In the genomic region with DNA sequence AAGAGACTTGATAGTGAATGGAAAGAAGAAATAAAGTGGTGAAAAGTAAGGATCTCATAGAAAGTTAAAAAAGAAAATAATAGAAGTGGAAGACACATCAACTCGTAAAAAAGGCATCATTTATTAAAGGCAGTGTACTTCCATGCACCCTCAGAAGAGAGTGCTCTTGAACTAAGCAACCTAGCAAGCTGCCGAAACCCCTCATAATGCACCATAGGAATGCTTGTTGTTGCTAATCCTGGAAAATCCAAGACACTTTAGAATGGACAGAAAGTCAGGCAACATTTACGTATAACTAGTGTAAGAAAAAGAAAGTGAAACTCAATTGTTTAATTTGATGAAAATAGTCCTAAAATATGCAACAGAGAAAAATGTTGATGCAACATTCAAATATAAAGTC, we compare ENCODE assay signal across 22 cellular contexts. TPM values are rescaled to one million over a fixed set of nuclear protein-coding genes. Genes with fewer than 3 reads are reported as not detected.
DNase-seq lines count a peak whose midpoint lies in the region; ATAC-seq and TF ChIP-seq lines count a peak whose summit lies in the region.
"Had no signal": no experiment of that assay in that cellular context is flagged by ENCODE, and none has a peak within 500 bp of the region (broad histone marks: within the 10 kb centered on the region; RNA-seq: fewer than 3 reads in every experiment).

No MANE protein-coding gene starts in this region.

- H3K79me1 ChIP-seq in mesenchymal stem cell (replicated peaks; ENCODE audit: low read length, poor library complexity, severe bottlenecking), result no peaks in the 10 kb centered on the region

- H2BK120ac ChIP-seq in mesenchymal stem cell (ENCODE audit: low read depth, low read length), result no peak overlapping the region

- peak; percentile 48 for DNase-seq in HT1080 (ENCODE audit: low read depth)
- no peak for DNase-seq in OCI-LY7 (ENCODE audit: low spot score)
- DNase-seq in choroid plexus epithelial cell (ENCODE audit: low read depth), result peak; percentile 44
- DNase-seq in mesenchymal stem cell, result peak; percentile 53
- no peak for DNase-seq in cerebellar cortex (ENCODE audit: low spot score)
- no peak for DNase-seq in T-helper 17 cell
- DNase-seq in kidney tubule cell (ENCODE audit: low spot score), result no peak
- DNase-seq: AML-193, H7, Karpas-422, NCI-H1092 treated with DMSO at 0.1 percent for 48 hours, NCI-H146, NCI-H2081 treated with DMSO at 0.1 percent for 48 hours, NCI-H2227 treated with DMSO at 0.1 percent for 48 hours, NCI-H510A treated with DMSO at 0.1 percent for 48 hours, NCI-H774, SHP77, SK-N-SH had no signal

- H3K9me3 ChIP-seq in OCI-LY7 (ENCODE audit: low read length) (0 out of 2 replicates have a peak, but pooled peaks cover 5% of the 10 kb centered on the region), mesenchymal stem cell (ENCODE audit: control insufficient read depth, low read length) (peaks cover 19% of the 10 kb centered on the region), T-helper 17 cell (ENCODE audit: control insufficient read depth, low read length, poor library complexity, severe bottlenecking) (no peaks in the 10 kb centered on the region)
- H3K9me3 ChIP-seq: SK-N-SH had no signal

- H3K27me3 ChIP-seq in mesenchymal stem cell (ENCODE audit: control insufficient read depth in 1 of 2, insufficient read depth in 1 of 2, low read length in 2 of 2), result no peaks in the 10 kb centered on the region

- H3K14ac ChIP-seq in mesenchymal stem cell (ENCODE audit: low read length in 2 of 2), result no peak overlapping the region

- no peak overlapping the region for H3K4me2 ChIP-seq in OCI-LY7 (ENCODE audit: low read length)
- H3K4me2 ChIP-seq in mesenchymal stem cell (ENCODE audit: low read length, poor library complexity, severe bottlenecking), result no peak overlapping the region
- H3K4me2 ChIP-seq: SK-N-SH had no signal

- no peak overlapping the region for H3K18ac ChIP-seq in mesenchymal stem cell (ENCODE audit: low read depth in 1 of 2, low read length in 2 of 2)

- CTCF ChIA-PET in OCI-LY7 (lab: Charles Lee; ENCODE audit: unreplicated experiment), result no interaction called here

- no peak overlapping the region for H2AK5ac ChIP-seq in mesenchymal stem cell (ENCODE audit: low read length, severe bottlenecking)

- H4K20me1 ChIP-seq in OCI-LY7 (ENCODE audit: insufficient read depth, low read length), result no peaks in the 10 kb centered on the region

- H2BK15ac ChIP-seq in mesenchymal stem cell (ENCODE audit: low read depth, poor library complexity, severe bottlenecking), result no peak overlapping the region

- no peaks in the 10 kb centered on the region for H3K4me1 ChIP-seq in OCI-LY7 (ENCODE audit: insufficient read depth, low read length, poor library complexity, severe bottlenecking)
- no peaks in the 10 kb centered on the region for H3K4me1 ChIP-seq in mesenchymal stem cell (ENCODE audit: control insufficient read depth, insufficient read depth, low read depth, low read length)

- H3K4ac ChIP-seq in mesenchymal stem cell (ENCODE audit: low read depth in 1 of 2, low read length in 2 of 2), result no peak overlapping the region

- no TSS peak for BruUV-seq in OCI-LY7 (replicated peaks; lab: Mats Ljungman, UMichigan)

- no peak overlapping the region for H2AFZ ChIP-seq in OCI-LY7 (ENCODE audit: low read length)
- H2AFZ ChIP-seq in mesenchymal stem cell (ENCODE audit: low read depth, low read length), result no peak overlapping the region

- H3K23ac ChIP-seq in mesenchymal stem cell (ENCODE audit: low read length in 2 of 2), result no peak overlapping the region

- H4K8ac ChIP-seq in mesenchymal stem cell (ENCODE audit: low read length), result no peak overlapping the region

- no peak overlapping the region for H3K27ac ChIP-seq in OCI-LY7 (ENCODE audit: low read depth, low read length, poor library complexity, severe bottlenecking)
- no peak overlapping the region for H3K27ac ChIP-seq in mesenchymal stem cell (ENCODE audit: low read length, poor library complexity, severe bottlenecking)
- H3K27ac ChIP-seq: C4-2B, HL-60 had no signal

- no peaks in the 10 kb centered on the region for H3K9me2 ChIP-seq in OCI-LY7 (ENCODE audit: insufficient read depth, low read length)
- H3K9me2 ChIP-seq: SK-N-SH had no signal

- no peaks in the 10 kb centered on the region for H3K4me1 Mint-ChIP-seq in T-helper 17 cell

- H3K4me3 Mint-ChIP-seq in T-helper 17 cell, result no peak overlapping the region
- H3K4me3 Mint-ChIP-seq: IgD-negative memory B cell had no signal

- 100% methylated on average over 3 of the region's 3 CpGs for WGBS in mesenchymal stem cell

- intact Hi-C loops in OCI-LY7 (cut with micrococcal nuclease; ENCODE audit: unreplicated experiment), result no loop called here

- peak; percentile 28; the same call in 1 of the 2 replicates for TF ChIP-seq CTCF in OCI-LY7 (conservative IDR thresholded peaks at IDR 0.05; ENCODE audit: low read length)
- peak; percentile 21 for TF ChIP-seq CTCF in choroid plexus epithelial cell (conservative IDR thresholded peaks at IDR 0.05; ENCODE audit: low read depth, low read length)

- POLR2A ChIA-PET in OCI-LY7 (lab: Charles Lee), result no interaction called here

- no peaks in the 10 kb centered on the region for H3K79me2 ChIP-seq in OCI-LY7 (ENCODE audit: insufficient read depth, low read depth, low read length)

- H4K91ac ChIP-seq in mesenchymal stem cell (ENCODE audit: low read length), result no peak overlapping the region

- H2BK12ac ChIP-seq in mesenchymal stem cell (ENCODE audit: low read length in 2 of 2), result no peak overlapping the region

- H3K36me3 ChIP-seq in OCI-LY7 (ENCODE audit: insufficient read depth, low read length) (no peaks in the 10 kb centered on the region), mesenchymal stem cell (ENCODE audit: control insufficient read depth in 1 of 2, insufficient read depth in 2 of 2, low read depth in 1 of 2, low read length in 2 of 2) (no peaks in the 10 kb centered on the region)

- no peak overlapping the region for H3K4me3 ChIP-seq in OCI-LY7 (ENCODE audit: low read depth, low read length, poor library complexity, severe bottlenecking)
- no peak overlapping the region for H3K4me3 ChIP-seq in choroid plexus epithelial cell (ENCODE audit: low read depth, low read length)
- H3K4me3 ChIP-seq in mesenchymal stem cell (ENCODE audit: insufficient read depth in 1 of 2, low read depth in 1 of 2, low read length in 2 of 2), result peak overlapping the region in 1 of 2 experiments; percentile 51

- H3K36me3 Mint-ChIP-seq in T-helper 17 cell (ENCODE audit: low read depth), result no peaks in the 10 kb centered on the region

- H3K27me3 Mint-ChIP-seq in T-helper 17 cell, result no peaks in the 10 kb centered on the region
- H3K27me3 Mint-ChIP-seq: IgD-negative memory B cell had no signal

- ATAC-seq in T-helper 17 cell, result no peak

- no peak overlapping the region for H2BK5ac ChIP-seq in mesenchymal stem cell (ENCODE audit: low read depth, low read length, poor library complexity, severe bottlenecking)

- peak overlapping the region; percentile 65 for H3K9ac ChIP-seq in mesenchymal stem cell (ENCODE audit: low read length)
- H3K9ac ChIP-seq: SK-N-SH had no signal

- no peak overlapping the region for H3K27ac Mint-ChIP-seq in T-helper 17 cell
- H3K27ac Mint-ChIP-seq: IgD-negative memory B cell had no signal

RNA-seq across cellular contexts. Expression of gene TFPI2, which starts 12.8 kb away (rescaled TPM):
- total RNA-seq in HT1080 (2014; rRNA removed; shearing (Covaris generic)), result not detected in 2 replicates
- polyA plus RNA-seq in HT1080 (2015; cell fraction: cytosol; rRNA removed), result 0.57 and 0.81 TPM in 2 replicates
- 0.78 and 1.8 TPM in 2 replicates for polyA plus RNA-seq in HT1080 (2015; cell fraction: nucleus; rRNA removed)
- total RNA-seq in OCI-LY7 (2014; rRNA removed; shearing (Covaris generic)), result not detected in 2 replicates
- total RNA-seq in OCI-LY7 (2022) (not detected in 2 replicates), T-helper 17 cell (1 to 10 TPM; 1.4 to 1.5 TPM)
- polyA plus RNA-seq in mesenchymal stem cell (2013, experiment 1 of 2), result 405 TPM
- 418 TPM for polyA plus RNA-seq in mesenchymal stem cell (2013, experiment 2 of 2)
- polyA plus RNA-seq: IgD-negative memory B cell had no signal

RNA-seq across cellular contexts. Expression of gene GNGT1, which starts 28.6 kb away (rescaled TPM):
- not detected in 2 replicates for total RNA-seq in HT1080 (2014; rRNA removed; shearing (Covaris generic))
- polyA plus RNA-seq in HT1080 (2015; cell fraction: cytosol; rRNA removed), result not detected in 2 replicates
- not detected in 2 replicates for polyA plus RNA-seq in HT1080 (2015; cell fraction: nucleus; rRNA removed)
- total RNA-seq in OCI-LY7 (2014; rRNA removed; shearing (Covaris generic)), result not detected in 2 replicates
- total RNA-seq in OCI-LY7 (2022) (not detected in 2 replicates), T-helper 17 cell (not detected)
- polyA plus RNA-seq in mesenchymal stem cell (2013, experiment 1 of 2), result not detected
- 0.07 TPM for polyA plus RNA-seq in mesenchymal stem cell (2013, experiment 2 of 2)
- total RNA-seq: A673, H7 had no signal
- polyA plus RNA-seq: IgD-negative memory B cell had no signal

RNA-seq across cellular contexts. Expression of gene GNG11, which starts 43.8 kb away (rescaled TPM):
- total RNA-seq in HT1080 (2014; rRNA removed; shearing (Covaris generic)), result 17.6 and 22.9 TPM in 2 replicates
- polyA plus RNA-seq in HT1080 (2015; cell fraction: cytosol; rRNA removed), result 6.8 and 11.4 TPM in 2 replicates
- polyA plus RNA-seq in HT1080 (2015; cell fraction: nucleus; rRNA removed), result 3.9 and 5.5 TPM in 2 replicates
- total RNA-seq in OCI-LY7 (2014; rRNA removed; shearing (Covaris generic)), result 0.82 and 1.4 TPM in 2 replicates
- 1.2 TPM in 2 replicates for total RNA-seq in OCI-LY7 (2022)
- polyA plus RNA-seq in mesenchymal stem cell (2013, experiment 1 of 2), result 105 TPM
- polyA plus RNA-seq in mesenchymal stem cell (2013, experiment 2 of 2), result 111 TPM
- total RNA-seq in T-helper 17 cell, result 10 to 100 TPM in 1 of 2 donors, under 1 TPM in 1; 0.85 to 24.5 TPM

Comparison
In these comparisons a context has a peak if more than half of its experiments do, and no peak if none do; other contexts are left out.
1. DNase-seq: peak in HT1080 (single experiment), choroid plexus epithelial cell (single experiment) and mesenchymal stem cell (single experiment); none in OCI-LY7 (single experiment), cerebellar cortex (single experiment), T-helper 17 cell (0 of 3) and kidney tubule cell (single experiment).